Comparison of ENCODE assay signal across 8 cellular contexts in the genomic region with DNA sequence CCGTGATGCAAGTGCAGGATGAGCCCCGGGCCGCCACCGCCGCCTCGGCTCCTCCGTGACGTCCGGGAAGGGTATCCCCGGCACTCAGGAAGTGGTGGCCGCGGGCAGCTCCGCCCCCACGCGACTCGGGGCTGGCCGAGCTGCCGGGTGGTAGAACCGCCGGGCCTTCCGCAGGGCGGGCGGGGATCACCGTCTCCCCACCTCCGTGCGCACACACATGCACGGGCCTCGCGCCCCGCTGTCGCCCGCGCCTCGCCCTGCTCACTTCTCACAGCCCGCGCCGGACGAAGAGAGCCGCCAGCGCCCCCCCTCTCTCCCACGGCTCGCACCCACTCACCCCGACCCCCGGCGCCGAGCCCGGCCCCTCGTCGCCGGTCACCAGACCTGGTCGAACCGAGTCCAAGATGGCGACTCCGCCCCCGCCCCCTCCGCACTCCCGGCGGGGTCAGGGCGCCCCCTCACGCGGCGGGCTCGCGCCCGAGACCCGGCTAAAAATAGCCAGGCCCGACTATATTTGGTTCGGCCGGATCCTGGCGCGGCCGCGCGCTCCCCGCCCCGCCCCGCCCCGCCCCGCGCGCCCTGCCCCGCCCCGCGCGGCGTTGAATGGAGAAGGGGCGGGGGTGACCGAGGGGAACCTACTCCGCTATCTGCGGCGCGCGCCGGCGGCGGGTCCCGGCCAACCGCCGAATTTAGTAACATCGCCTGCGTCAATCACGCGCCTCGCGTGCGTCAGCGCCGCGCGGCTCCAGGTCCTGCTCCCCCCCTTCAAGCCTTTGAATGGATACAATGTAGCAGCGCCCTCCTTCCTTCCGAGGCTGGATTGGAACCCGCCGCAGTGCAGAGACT. TPM values are rescaled to one million over a fixed set of nuclear protein-coding genes. Genes with fewer than 3 reads are reported as not detected.
DNase-seq lines count a peak whose midpoint lies in the region; ATAC-seq and TF ChIP-seq lines count a peak whose summit lies in the region.

No MANE protein-coding gene starts in this region.

- peak; percentile 54 for ATAC-seq in GM19455 (IDR thresholded peaks at IDR 0.05; ENCODE audit: unreplicated experiment)
- peak; percentile 59 for ATAC-seq in activated CD8-positive, alpha-beta T cell treated with anti-CD3 and anti-CD28 coated beads, Interleukin-2, amount 10 ng/mL, durations not matched to agents 7 days and 5 days

- peaks cover 0 to 3% (median 0%) of the 10 kb centered on the region in 5 donors for H3K9me3 Mint-ChIP-seq in CD8-positive, alpha-beta memory T cell
- no peaks in the 10 kb centered on the region for H3K9me3 Mint-ChIP-seq in activated CD8-positive, alpha-beta T cell treated with anti-CD3 and anti-CD28 coated beads, Interleukin-2, amount 10 ng/mL, durations not matched to agents 7 days and 5 days (ENCODE audit: insufficient read depth)

- peak; percentile 93 to 99 (median 98) for DNase-seq in CD8-positive, alpha-beta memory T cell
- peak; percentile 87 to 95 for DNase-seq in HL-60 (ENCODE audit: low read depth in 1 of 2, low spot score in 1 of 2)
- DNase-seq in NCI-H82 treated with DMSO at 0.1 percent for 48 hours (lab: John Stamatoyannopoulos, UW; ENCODE audit: unreplicated experiment) = peak; percentile 85
- peak; percentile 95 for DNase-seq in activated CD8-positive, alpha-beta T cell treated with anti-CD3 and anti-CD28 coated beads, Interleukin-2, amount 10 ng/mL, durations not matched to agents 7 days and 5 days
- DNase-seq in medulla oblongata (ENCODE audit: extremely low spot score) = peak; percentile 91
- DNase-seq in stimulated activated CD4-positive, alpha-beta T cell treated with anti-CD3 and anti-CD28 coated beads, TNF-alpha, amount 100 ng/mL, for 48 hours (ENCODE audit: low read depth in 3 of 3) = peak; percentile 79 to 92 (median 85)

- peaks cover 19% of the 10 kb centered on the region for H3K27me3 ChIP-seq in CD8-positive, alpha-beta memory T cell (ENCODE audit: insufficient read depth, low read length, poor library complexity, severe bottlenecking)
- H3K27me3 ChIP-seq in HL-60 (ENCODE audit: insufficient read depth, poor library complexity, severe bottlenecking) (peaks cover 14% of the 10 kb centered on the region), ectodermal cell (ENCODE audit: control insufficient read depth, insufficient read depth, low read length, poor library complexity, severe bottlenecking) (peaks cover 44% of the 10 kb centered on the region)

- H3K27me3 Mint-ChIP-seq in CD8-positive, alpha-beta memory T cell = peaks cover 13 to 39% of the 10 kb centered on the region in 2 donors
- peaks cover 9% of the 10 kb centered on the region for H3K27me3 Mint-ChIP-seq in activated CD8-positive, alpha-beta T cell treated with anti-CD3 and anti-CD28 coated beads, Interleukin-2, amount 10 ng/mL, durations not matched to agents 7 days and 5 days (ENCODE audit: low read depth)

- H3K27ac Mint-ChIP-seq in CD8-positive, alpha-beta memory T cell = peak overlapping the region; percentile 98 to 100 (median 100)
- H3K27ac Mint-ChIP-seq in activated CD8-positive, alpha-beta T cell treated with anti-CD3 and anti-CD28 coated beads, Interleukin-2, amount 10 ng/mL, durations not matched to agents 7 days and 5 days = peak overlapping the region; percentile 92

- H3K36me3 ChIP-seq in CD8-positive, alpha-beta memory T cell (ENCODE audit: insufficient read depth, low read length) = no peaks in the 10 kb centered on the region
- no peaks in the 10 kb centered on the region for H3K36me3 ChIP-seq in ectodermal cell (ENCODE audit: control insufficient read depth, insufficient read depth, low read length)

- H3K4me1 ChIP-seq in CD8-positive, alpha-beta memory T cell (ENCODE audit: insufficient read depth, low read length) = peaks cover 38% of the 10 kb centered on the region
- peaks cover 9% of the 10 kb centered on the region for H3K4me1 ChIP-seq in ectodermal cell (ENCODE audit: control insufficient read depth, insufficient read depth, low read length)

- WGBS in ectodermal cell, 2 experiments = 0% methylated on average over 114 of the region's 114 CpGs

- peaks cover 44 to 52% (median 45%) of the 10 kb centered on the region in 3 donors for H3K4me1 Mint-ChIP-seq in CD8-positive, alpha-beta memory T cell
- H3K4me1 Mint-ChIP-seq in activated CD8-positive, alpha-beta T cell treated with anti-CD3 and anti-CD28 coated beads, Interleukin-2, amount 10 ng/mL, durations not matched to agents 7 days and 5 days (ENCODE audit: low read depth) = peaks cover 48% of the 10 kb centered on the region

- H3K4me3 ChIP-seq in CD8-positive, alpha-beta memory T cell (ENCODE audit: low read length) = peak overlapping the region; percentile 69
- peak overlapping the region; percentile 85 for H3K4me3 ChIP-seq in HL-60 (replicated peaks; ENCODE audit: insufficient read depth, low read length)
- peak overlapping the region; percentile 74 for H3K4me3 ChIP-seq in ectodermal cell (ENCODE audit: insufficient read depth, low read depth, low read length)

- H3K36me3 Mint-ChIP-seq in CD8-positive, alpha-beta memory T cell = peaks cover 0 to 30% (median 0%) of the 10 kb centered on the region in 3 donors
- no peaks in the 10 kb centered on the region for H3K36me3 Mint-ChIP-seq in activated CD8-positive, alpha-beta T cell treated with anti-CD3 and anti-CD28 coated beads, Interleukin-2, amount 10 ng/mL, durations not matched to agents 7 days and 5 days (ENCODE audit: low read depth)

- CTCF ChIA-PET in CD8-positive, alpha-beta memory T cell (lab: Charles Lee) = interaction anchor here (0.9 to 1.9 kb wide), 4 partner anchors 9 to 190 kb away, joined by 3 to 7 read pairs (median 4); no protein-coding TSS in a partner anchor
- CTCF ChIA-PET in activated CD8-positive, alpha-beta T cell treated with anti-CD3 and anti-CD28 coated beads, Interleukin-2, amount 10 ng/mL, durations not matched to agents 7 days and 5 days (lab: Charles Lee) = interaction anchor here (0.5 to 1.6 kb wide), 7 partner anchors 9 to 635 kb away, joined by 3 to 8 read pairs (median 3); no protein-coding TSS in a partner anchor

- H3K4me3 Mint-ChIP-seq in CD8-positive, alpha-beta memory T cell = peak overlapping the region; percentile 96 to 100 (median 98)
- H3K4me3 Mint-ChIP-seq in activated CD8-positive, alpha-beta T cell treated with anti-CD3 and anti-CD28 coated beads, Interleukin-2, amount 10 ng/mL, durations not matched to agents 7 days and 5 days = peak overlapping the region; percentile 85

- H3K27ac ChIP-seq in CD8-positive, alpha-beta memory T cell (ENCODE audit: low read depth, low read length) = peak overlapping the region; percentile 91
- H3K27ac ChIP-seq in HL-60 (replicated peaks) (peak overlapping the region; percentile 98), ectodermal cell (ENCODE audit: insufficient read depth, low read depth, low read length, poor library complexity, severe bottlenecking) (peak overlapping the region; percentile 96)

- TF ChIP-seq CTCF in HL-60 (IDR thresholded peaks at IDR 0.05; ENCODE audit: insufficient read depth, low read length) = no peak

- POLR2A ChIA-PET in CD8-positive, alpha-beta memory T cell (lab: Charles Lee) = interaction anchor here (0.5 to 4.5 kb wide), 2 partner anchors 87 to 203 kb away, joined by 4 to 23 read pairs; a partner anchor contains a TSS
- POLR2A ChIA-PET in activated CD8-positive, alpha-beta T cell treated with anti-CD3 and anti-CD28 coated beads, Interleukin-2, amount 10 ng/mL, durations not matched to agents 7 days and 5 days (lab: Charles Lee) = interaction anchor here (0.8 to 2.0 kb wide), 3 partner anchors 9 to 87 kb away, joined by 3 to 11 read pairs (median 3); no protein-coding TSS in a partner anchor

- no peaks in the 10 kb centered on the region for H3K9me3 ChIP-seq in CD8-positive, alpha-beta memory T cell (ENCODE audit: low read length)
- no peaks in the 10 kb centered on the region for H3K9me3 ChIP-seq in ectodermal cell (ENCODE audit: control insufficient read depth, low read length)

RNA-seq across cellular contexts. Expression of a gene that starts 2.0 kb away (rescaled TPM):
- total RNA-seq in CD8-positive, alpha-beta memory T cell = 10 to 100 TPM; 37.5 to 37.7 TPM
- 0.60 TPM for polyA plus RNA-seq in CD8-positive, alpha-beta memory T cell
- total RNA-seq in activated CD8-positive, alpha-beta T cell treated with anti-CD3 and anti-CD28 coated beads, Interleukin-2, amount 10 ng/mL, durations not matched to agents 7 days and 5 days = under 1 TPM; 0.26 to 0.29 TPM
- 1.8 TPM for polyA plus RNA-seq in ectodermal cell (2013, experiment 1 of 4)
- polyA plus RNA-seq in ectodermal cell (2013, experiment 2 of 4) = 1.8 TPM
- polyA plus RNA-seq in ectodermal cell (2013, experiment 3 of 4) = 1.3 TPM
- 1.8 TPM for polyA plus RNA-seq in ectodermal cell (2013, experiment 4 of 4)

Comparison
In these comparisons a context has a peak if more than half of its experiments do, and no peak if none do; other contexts are left out.
1. Peak in every context shown above with its lines: DNase-seq, ATAC-seq, H3K4me3 ChIP-seq and H3K27ac ChIP-seq.
2. RNA of a gene that starts 2.0 kb away (total RNA-seq): 37.5 to 37.7 TPM in CD8-positive, alpha-beta memory T cell; 0.26 to 0.29 TPM in activated CD8-positive, alpha-beta T cell treated with anti-CD3 and anti-CD28 coated beads, Interleukin-2, amount 10 ng/mL, durations not matched to agents 7 days and 5 days; every median in the first group is over 10 times any median in the second.